In the genomic region with DNA sequence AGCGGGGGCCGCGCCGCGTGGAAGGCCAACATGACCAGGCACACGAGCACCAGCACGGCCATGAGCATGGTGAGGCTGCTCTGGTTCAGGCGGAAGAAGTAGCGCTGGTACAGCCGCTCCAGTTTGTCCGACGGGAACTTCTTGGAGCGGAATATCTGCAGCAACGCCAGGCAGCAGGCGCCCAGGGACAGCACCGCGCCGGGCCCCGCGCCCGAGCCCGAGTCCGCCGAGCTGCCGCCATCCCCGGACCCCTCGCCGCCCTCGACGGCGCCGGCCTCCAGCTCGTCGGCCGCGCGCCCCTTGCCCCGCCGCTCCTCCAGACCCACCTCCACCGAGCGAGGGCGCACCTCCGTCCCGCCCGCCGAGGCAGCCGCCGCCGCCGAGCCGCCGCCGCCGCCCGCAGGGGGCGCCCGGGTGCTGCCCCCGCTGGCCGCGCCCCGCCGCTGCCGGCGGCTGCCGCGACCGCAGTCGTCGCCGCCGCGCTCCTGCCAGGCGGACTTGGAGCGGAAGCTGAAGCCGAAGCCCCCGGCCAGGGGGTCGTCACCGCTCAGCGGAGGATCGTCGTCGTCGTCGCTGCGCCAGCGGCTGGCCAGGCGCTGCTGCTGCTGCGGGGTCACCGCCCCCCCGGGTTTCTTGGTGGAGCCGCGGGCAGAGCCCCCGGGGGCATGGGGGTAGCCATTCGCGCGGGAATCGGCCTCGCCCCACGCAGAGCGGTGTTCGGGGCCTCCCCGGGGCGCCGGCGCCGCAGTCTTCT, we compare ENCODE assay signal across 8 cellular contexts.
DNase-seq lines count a peak whose midpoint lies in the region; ATAC-seq lines count a peak whose summit lies in the region.

No MANE protein-coding gene starts in this region.

- no peaks in the 10 kb centered on the region for H3K36me3 ChIP-seq in rectal smooth muscle tissue (ENCODE audit: control insufficient read depth, insufficient read depth, low read length)

- ATAC-seq in HG03521 (IDR thresholded peaks at IDR 0.05; ENCODE audit: unreplicated experiment): no peak

- no peaks in the 10 kb centered on the region for H3K27me3 ChIP-seq in rectal smooth muscle tissue (ENCODE audit: control insufficient read depth, insufficient read depth, low read length)

- peaks cover 3% of the 10 kb centered on the region for H3K4me1 ChIP-seq in rectal smooth muscle tissue (ENCODE audit: control insufficient read depth, insufficient read depth, low read length)

- peak overlapping the region; percentile 21 for H3K9ac ChIP-seq in rectal smooth muscle tissue (ENCODE audit: low read length)

- DNase-seq in NCI-H345 (lab: John Stamatoyannopoulos, UW): peak; percentile 15
- no peak for DNase-seq in NCI-H345 treated with DMSO at 0.1 percent for 48 hours (lab: John Stamatoyannopoulos, UW; ENCODE audit: unreplicated experiment)
- DNase-seq in activated CD8-positive, alpha-beta memory T cell treated with anti-CD3 and anti-CD28 coated beads for 24 hours: peak; percentile 66
- DNase-seq in germinal center (ENCODE audit: low spot score): peak; percentile 73
- DNase-seq in NAMALWA (ENCODE audit: low spot score): no peak
- DNase-seq in hippocampal formation (lab: John Stamatoyannopoulos, UW): no peak

- H3K27ac ChIP-seq in rectal smooth muscle tissue (ENCODE audit: low read depth, low read length): peak overlapping the region; percentile 87

- H3K4me3 ChIP-seq in rectal smooth muscle tissue (ENCODE audit: low read length): peak overlapping the region; percentile 83

Comparison
In these comparisons a context has a peak if more than half of its experiments do, and no peak if none do; other contexts are left out.
1. DNase-seq: peak in NCI-H345 (single experiment), activated CD8-positive, alpha-beta memory T cell treated with anti-CD3 and anti-CD28 coated beads for 24 hours (single experiment) and germinal center (single experiment); none in NCI-H345 treated with DMSO at 0.1 percent for 48 hours (single experiment), NAMALWA (single experiment) and hippocampal formation (0 of 2).